In genomic region chr18:48908916-48909315, GRCh38 we compare ENCODE assay signal across 18 cellular contexts.
"Had no signal": no experiment of that assay in that cellular context is flagged by ENCODE, and none has a peak within 500 bp of the region (broad histone marks: within the 10 kb centered on the region; RNA-seq: fewer than 3 reads in every experiment).

No MANE protein-coding gene starts in this region.

- H3K4me3 ChIP-seq: body of pancreas, left ventricle myocardium inferior, smooth muscle cell, transverse colon, uterus had no signal

- H3K4me2 ChIP-seq: smooth muscle cell had no signal

- H3K36me3 ChIP-seq: left ventricle myocardium inferior, transverse colon, uterus, WERI-Rb-1 had no signal

- ATAC-seq: body of pancreas; foreskin keratinocyte; sciatic nerve; stimulated activated naive B cell treated with anti-CD40 and anti-IgM and Interleukin-4, amounts not matched to agents 10 μg/mL and 1 μg/mL and 100 μg/mL, for 72 hours had no signal

- DNase-seq: activated CD4-positive, CD25-positive, alpha-beta regulatory T cell treated with anti-CD3 and anti-CD28 coated beads, Interleukin-2, amount 50 U/mL, for 72 hours; activated naive CD4-positive, alpha-beta T cell treated with Interleukin-2 at 50 U/mL for 16 hours; activated T-cell treated with anti-CD3 and anti-CD28 coated beads, Interleukin-2, amount 50 U/mL, for 1 hour; anterior cingulate cortex; body of pancreas; dermis blood vessel endothelial cell; effector memory CD4-positive, alpha-beta T cell; foreskin keratinocyte; left ventricle myocardium inferior; nucleus accumbens; stimulated activated CD4-positive, alpha-beta T cell treated with anti-CD3 and anti-CD28 coated beads, Interleukin-15, amount 100 ng/mL, for 24 hours; stimulated activated naive B cell treated with anti-CD40 and anti-IgM and Interleukin-4, amounts not matched to agents 10 μg/mL and 1 μg/mL and 100 μg/mL, for 72 hours; transverse colon; uterus; WERI-Rb-1 had no signal

- H3K9me3 ChIP-seq: uterus had no signal

- H3K9ac ChIP-seq: parathyroid adenoma had no signal

- H3K27me3 ChIP-seq: body of pancreas, foreskin keratinocyte, transverse colon, uterus had no signal

- H3K27ac ChIP-seq: body of pancreas, foreskin keratinocyte, left ventricle myocardium inferior, parathyroid adenoma, transverse colon, uterus, WERI-Rb-1 had no signal

- H3K4me1 ChIP-seq: body of pancreas, foreskin keratinocyte, left ventricle myocardium inferior, parathyroid adenoma, transverse colon, uterus had no signal

- H3K79me2 ChIP-seq: parathyroid adenoma had no signal

- H2AFZ ChIP-seq: parathyroid adenoma had no signal
